Comparison of ENCODE assay signal across 15 cellular contexts in the genomic region with DNA sequence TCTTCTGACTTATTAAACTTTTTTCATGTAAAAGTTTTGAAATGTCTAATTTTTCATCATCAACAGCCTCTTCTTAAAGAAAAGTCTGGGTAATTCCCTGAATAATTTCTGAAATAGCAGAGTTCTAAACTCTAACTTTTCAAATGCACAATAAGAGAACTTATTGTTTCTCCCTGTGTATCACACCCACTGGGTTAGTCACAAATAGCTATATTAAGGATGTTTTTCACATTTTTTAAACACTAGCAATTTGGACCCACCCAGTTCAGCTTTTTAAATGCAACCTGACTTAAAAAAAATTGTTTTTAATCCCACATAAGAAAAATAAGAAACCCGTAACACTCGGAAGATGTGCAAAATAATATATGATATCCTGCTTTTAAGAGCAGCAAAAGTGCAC.
DNase-seq lines count a peak whose midpoint lies in the region; TF ChIP-seq lines count a peak whose summit lies in the region.
"Had no signal": no experiment of that assay in that cellular context is flagged by ENCODE, and none has a peak within 500 bp of the region (broad histone marks: within the 10 kb centered on the region; RNA-seq: fewer than 3 reads in every experiment).

No MANE protein-coding gene starts in this region.

- H3K9me3 ChIP-seq in adipocyte (ENCODE audit: control insufficient read depth, low read length), result no peaks in the 10 kb centered on the region
- no peaks in the 10 kb centered on the region for H3K9me3 ChIP-seq in skeletal muscle satellite cell (replicated peaks; ENCODE audit: low read length)
- H3K9me3 ChIP-seq in hepatocyte (ENCODE audit: low read depth), result no peaks in the 10 kb centered on the region
- no peaks in the 10 kb centered on the region for H3K9me3 ChIP-seq in WERI-Rb-1 (ENCODE audit: severe bottlenecking)
- H3K9me3 ChIP-seq: HAP-1 had no signal

- H3K27me3 ChIP-seq in adipocyte (replicated peaks; ENCODE audit: control insufficient read depth, insufficient read depth, low read length), result no peaks in the 10 kb centered on the region
- H3K27me3 ChIP-seq in skeletal muscle satellite cell (ENCODE audit: control insufficient read depth, insufficient read depth, low read length), result no peaks in the 10 kb centered on the region
- no peaks in the 10 kb centered on the region for H3K27me3 ChIP-seq in hepatocyte
- H3K27me3 ChIP-seq in WERI-Rb-1 (ENCODE audit: insufficient read depth, low read depth, severe bottlenecking), result no peaks in the 10 kb centered on the region

- H3K27ac ChIP-seq in hepatocyte (no peak overlapping the region), WERI-Rb-1 (no peak overlapping the region)
- H3K27ac ChIP-seq: C4-2B had no signal

- no peaks in the 10 kb centered on the region for H3K79me2 ChIP-seq in hepatocyte

- TF ChIP-seq CTCF in mesothelial cell of epicardium (IDR thresholded peaks at IDR 0.05; ENCODE audit: unreplicated experiment) (no peak), hepatocyte (IDR thresholded peaks at IDR 0.05; ENCODE audit: poor library complexity) (no peak), WERI-Rb-1 (IDR thresholded peaks at IDR 0.05; ENCODE audit: low read depth, low read length) (no peak)

- peak overlapping the region; percentile 34 for H3K9ac ChIP-seq in adipocyte (ENCODE audit: low read length)
- no peak overlapping the region for H3K9ac ChIP-seq in skeletal muscle satellite cell (ENCODE audit: low read depth, low read length)

- H3K4me1 Mint-ChIP-seq in mesothelial cell of epicardium (peaks cover 10% of the 10 kb centered on the region), immature natural killer cell (peaks cover 3 to 7% of the 10 kb centered on the region in 2 donors)

- H4K20me1 ChIP-seq in hepatocyte (ENCODE audit: insufficient read depth, poor library complexity, severe bottlenecking), result no peaks in the 10 kb centered on the region

- peak overlapping the region; percentile 4 for H3K4me3 ChIP-seq in adipocyte (ENCODE audit: low read length)
- no peak overlapping the region for H3K4me3 ChIP-seq in skeletal muscle satellite cell (ENCODE audit: low read length)
- H3K4me3 ChIP-seq in hepatocyte, result no peak overlapping the region
- no peak overlapping the region for H3K4me3 ChIP-seq in WERI-Rb-1 (ENCODE audit: low read depth, low read length)
- H3K4me3 ChIP-seq: HAP-1 had no signal

- no peaks in the 10 kb centered on the region for H3K9me2 ChIP-seq in hepatocyte (replicated peaks; ENCODE audit: insufficient read depth)

- DNase-seq in AG20443 (ENCODE audit: low spot score) (peak; percentile 34), adipocyte (ENCODE audit: low read depth) (no peak), mesothelial cell of epicardium (ENCODE audit: low spot score in 2 of 2, unreplicated experiment in 2 of 2) (no peak), CD1c-positive myeloid dendritic cell (ENCODE audit: extremely low spot score) (no peak), hepatocyte (ENCODE audit: low spot score) (no peak), WERI-Rb-1 (no peak), immature natural killer cell (no peak)
- DNase-seq: AML-193; CD4-positive, alpha-beta memory T cell; DMS153; DMS79; GDM1 had no signal

- H3K27ac Mint-ChIP-seq in mesothelial cell of epicardium, result peak overlapping the region; percentile 72
- no peak overlapping the region for H3K27ac Mint-ChIP-seq in immature natural killer cell

- H3K36me3 Mint-ChIP-seq in mesothelial cell of epicardium (no peaks in the 10 kb centered on the region), immature natural killer cell (peaks cover 0 to 7% (median 0%) of the 10 kb centered on the region in 3 donors)
- H3K36me3 Mint-ChIP-seq: CD4-positive, alpha-beta memory T cell had no signal

- H3K27me3 Mint-ChIP-seq in mesothelial cell of epicardium (ENCODE audit: low read depth) (peaks cover 3% of the 10 kb centered on the region), immature natural killer cell (ENCODE audit: low read depth in 3 of 3) (peaks cover 0 to 2% (median 0%) of the 10 kb centered on the region in 3 donors)

- H3K4me1 ChIP-seq in adipocyte (ENCODE audit: control insufficient read depth, insufficient read depth, low read length) (peaks cover 11% of the 10 kb centered on the region), skeletal muscle satellite cell (ENCODE audit: control insufficient read depth, insufficient read depth, low read length) (peaks cover 9% of the 10 kb centered on the region), hepatocyte (ENCODE audit: insufficient read depth) (no peaks in the 10 kb centered on the region)
- H3K4me1 ChIP-seq: HAP-1 had no signal

- H3K4me2 ChIP-seq in skeletal muscle satellite cell (ENCODE audit: low read length) (peak overlapping the region; percentile 10), hepatocyte (no peak overlapping the region)

- WGBS in hepatocyte (ENCODE audit: low lambda C conversion rate, missing lambda C conversion rate), result 90% methylated on average over 2 of the region's 2 CpGs

- H3K36me3 ChIP-seq in adipocyte (ENCODE audit: control insufficient read depth, insufficient read depth, low read length, severe bottlenecking) (no peaks in the 10 kb centered on the region), skeletal muscle satellite cell (ENCODE audit: insufficient read depth, low read length) (no peaks in the 10 kb centered on the region), hepatocyte (replicated peaks; ENCODE audit: insufficient read depth, low read depth) (no peaks in the 10 kb centered on the region), WERI-Rb-1 (no peaks in the 10 kb centered on the region)
- H3K36me3 ChIP-seq: HAP-1 had no signal

- H3K4me3 Mint-ChIP-seq in mesothelial cell of epicardium (no peak overlapping the region), immature natural killer cell (no peak overlapping the region)
- H3K4me3 Mint-ChIP-seq: CD4-positive, alpha-beta memory T cell had no signal

- H2AFZ ChIP-seq in hepatocyte, result no peak overlapping the region

- peaks cover 4% of the 10 kb centered on the region for H3K9me3 Mint-ChIP-seq in mesothelial cell of epicardium
- H3K9me3 Mint-ChIP-seq in immature natural killer cell, result no peaks in the 10 kb centered on the region
- H3K9me3 Mint-ChIP-seq: CD4-positive, alpha-beta memory T cell had no signal
